Comparison of ENCODE assay signal across 14 cellular contexts in the genomic region with DNA sequence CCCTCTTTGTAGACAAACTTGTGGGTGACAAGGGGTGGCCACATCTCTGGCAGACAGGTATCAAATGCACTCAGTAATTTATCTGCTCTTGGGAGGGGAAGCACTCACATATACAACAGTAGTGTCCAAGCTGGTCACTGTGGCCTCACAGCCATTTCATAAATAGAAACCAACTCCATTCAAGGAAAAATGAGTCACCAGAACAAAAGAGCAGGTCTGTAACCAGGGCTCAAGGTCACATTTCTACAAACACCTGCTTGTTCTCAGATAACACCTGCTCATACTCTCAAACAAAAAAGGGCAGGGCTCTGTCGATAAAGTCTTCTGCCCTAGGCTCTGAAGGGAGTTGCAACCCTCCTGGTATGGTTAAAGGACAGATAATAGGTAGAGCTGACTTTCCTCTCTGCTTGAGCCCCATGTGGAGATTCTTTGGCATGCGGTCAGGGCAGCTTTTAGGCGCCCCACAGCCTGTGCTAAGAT.
A peak's percentile ranks its signal among the peaks of the same experiment; 100 is the strongest.
DNase-seq lines count a peak whose midpoint lies in the region; ATAC-seq, FAIRE-seq and TF ChIP-seq lines count a peak whose summit lies in the region.
"Had no signal": no experiment of that assay in that cellular context is flagged by ENCODE, and none has a peak within 500 bp of the region (broad histone marks: within the 10 kb centered on the region; RNA-seq: fewer than 3 reads in every experiment).

No MANE protein-coding gene starts in this region.

- TF ChIP-seq POLR2A in heart left ventricle (IDR thresholded peaks at IDR 0.05), result no peak

- peaks cover 0 to 4% (median 0%) of the 10 kb centered on the region in 12 donors for H3K4me1 ChIP-seq in heart left ventricle
- H3K4me1 ChIP-seq in psoas muscle, result peaks cover 16% of the 10 kb centered on the region
- H3K4me1 ChIP-seq in HAP-1, result no peaks in the 10 kb centered on the region
- no peaks in the 10 kb centered on the region for H3K4me1 ChIP-seq in kidney (ENCODE audit: control insufficient read depth in 1 of 2, insufficient read depth in 1 of 2, low read depth in 1 of 2, low read length in 2 of 2)
- H3K4me1 ChIP-seq: lower lobe of right lung, suprapubic skin had no signal

- WGBS in heart left ventricle, 4 donors, result 43 to 50% (median 47%) methylated on average over 3 of the region's 3 CpGs
- WGBS in psoas muscle, 3 donors, result 62 to 71% (median 64%) methylated on average over 3 of the region's 3 CpGs

- H3K36me3 ChIP-seq in KOPT-K1 (ENCODE audit: insufficient read depth, low read length) (no peaks in the 10 kb centered on the region), heart left ventricle (no peaks in the 10 kb centered on the region), psoas muscle (ENCODE audit: insufficient read depth in 1 of 2, low read depth in 1 of 2) (no peaks in the 10 kb centered on the region), HAP-1 (replicated peaks) (no peaks in the 10 kb centered on the region), kidney (ENCODE audit: control insufficient read depth in 1 of 2, insufficient read depth in 2 of 2, low read length in 2 of 2) (no peaks in the 10 kb centered on the region)
- H3K36me3 ChIP-seq: lower lobe of right lung, suprapubic skin had no signal

- ATAC-seq in heart left ventricle, result peak; percentile 76 to 94 (median 88)
- peak; percentile 88 to 92 (median 92) for ATAC-seq in psoas muscle
- no peak for ATAC-seq in HG03439 (IDR thresholded peaks at IDR 0.05; ENCODE audit: unreplicated experiment)
- no peak for ATAC-seq in HG03280 (IDR thresholded peaks at IDR 0.05; ENCODE audit: unreplicated experiment)
- ATAC-seq: activated naive CD8-positive, alpha-beta T cell treated with anti-CD3 and anti-CD28 coated beads, Interleukin-2, amount 50 U/mL, for 24 hours; lower lobe of right lung had no signal

- DNase-seq in NCI-H345 (lab: John Stamatoyannopoulos, UW) (peak; percentile 25), heart left ventricle (peak in 3 of 5 donors; percentile 12 to 31 (median 25)), psoas muscle (no peak), HAP-1 (ENCODE audit: low spot score in 2 of 2) (no peak), kidney (no peak)
- DNase-seq: activated naive CD8-positive, alpha-beta T cell treated with anti-CD3 and anti-CD28 coated beads, Interleukin-2, amount 50 U/mL, for 24 hours; CD4-positive, alpha-beta T cell; hippocampal formation; lower lobe of right lung; NCI-H1436 had no signal

- no peak overlapping the region for H3K9ac ChIP-seq in kidney (ENCODE audit: low read length in 2 of 2)

- H3K27me3 ChIP-seq in heart left ventricle, result no peaks in the 10 kb centered on the region
- peaks cover 0 to 2% (median 0%) of the 10 kb centered on the region in 3 donors for H3K27me3 ChIP-seq in psoas muscle (ENCODE audit: insufficient read depth in 3 of 3, low read length in 2 of 3)
- H3K27me3 ChIP-seq in HAP-1 (ENCODE audit: low read depth), result no peaks in the 10 kb centered on the region
- H3K27me3 ChIP-seq: suprapubic skin had no signal

- in situ Hi-C loops in HAP-1 (cut with MboI; ENCODE audit: low sequenced_read_pairs), result no loop called here

- intact Hi-C loops in heart left ventricle (cut with DNase I) (no loop called here), psoas muscle (cut with DNase I) (no loop called here), kidney (cut with DNase I) (no loop called here)

- H3K9me3 ChIP-seq in KOPT-K1 (ENCODE audit: insufficient read depth, low read length, poor library complexity, severe bottlenecking) (peaks cover 7% of the 10 kb centered on the region), heart left ventricle (no peaks in the 10 kb centered on the region), psoas muscle (no peaks in the 10 kb centered on the region), HAP-1 (no peaks in the 10 kb centered on the region), kidney (ENCODE audit: control insufficient read depth in 1 of 2, low read length in 2 of 2) (no peaks in the 10 kb centered on the region)
- H3K9me3 ChIP-seq: lower lobe of right lung, suprapubic skin had no signal

- peak overlapping the region; percentile 99 for H3K27ac ChIP-seq in KOPT-K1 (ENCODE audit: low read depth, low read length, poor library complexity, severe bottlenecking)
- peak overlapping the region in 11 of 12 donors; percentile 19 to 79 (median 48) for H3K27ac ChIP-seq in heart left ventricle
- H3K27ac ChIP-seq in psoas muscle, result no peak overlapping the region
- H3K27ac ChIP-seq in kidney (ENCODE audit: low read depth in 2 of 2, low read length in 2 of 2), result no peak overlapping the region
- H3K27ac ChIP-seq: lower lobe of right lung, suprapubic skin had no signal

- FAIRE-seq in kidney (lab: Jason Lieb, UNC), result no peak

- TF ChIP-seq CTCF in heart left ventricle (IDR thresholded peaks at IDR 0.05) (no peak), psoas muscle (IDR thresholded peaks at IDR 0.05) (no peak), kidney (IDR thresholded peaks at IDR 0.05; ENCODE audit: borderline replicate concordance, extremely low read depth, insufficient read depth) (no peak)

- H3K4me3 ChIP-seq in heart left ventricle (no peak overlapping the region), psoas muscle (no peak overlapping the region), HAP-1 (no peak overlapping the region), kidney (ENCODE audit: low read length in 2 of 2) (no peak overlapping the region)
- H3K4me3 ChIP-seq: lower lobe of right lung, suprapubic skin had no signal

Comparison
In these comparisons a context has a peak if more than half of its experiments do, and no peak if none do; other contexts are left out.
1. H3K27ac ChIP-seq: peak in KOPT-K1 (single experiment) and heart left ventricle (11 of 12); none in psoas muscle (single experiment) and kidney (0 of 2).
2. DNase-seq: peak in NCI-H345 (single experiment) and heart left ventricle (3 of 5); none in psoas muscle (0 of 2), HAP-1 (0 of 2) and kidney (single experiment).
3. ATAC-seq: peak in heart left ventricle (4 of 4) and psoas muscle (4 of 4); none in HG03439 (single experiment) and HG03280 (single experiment).